1 cellular context compared by ENCODE assay signal in the genomic region with DNA sequence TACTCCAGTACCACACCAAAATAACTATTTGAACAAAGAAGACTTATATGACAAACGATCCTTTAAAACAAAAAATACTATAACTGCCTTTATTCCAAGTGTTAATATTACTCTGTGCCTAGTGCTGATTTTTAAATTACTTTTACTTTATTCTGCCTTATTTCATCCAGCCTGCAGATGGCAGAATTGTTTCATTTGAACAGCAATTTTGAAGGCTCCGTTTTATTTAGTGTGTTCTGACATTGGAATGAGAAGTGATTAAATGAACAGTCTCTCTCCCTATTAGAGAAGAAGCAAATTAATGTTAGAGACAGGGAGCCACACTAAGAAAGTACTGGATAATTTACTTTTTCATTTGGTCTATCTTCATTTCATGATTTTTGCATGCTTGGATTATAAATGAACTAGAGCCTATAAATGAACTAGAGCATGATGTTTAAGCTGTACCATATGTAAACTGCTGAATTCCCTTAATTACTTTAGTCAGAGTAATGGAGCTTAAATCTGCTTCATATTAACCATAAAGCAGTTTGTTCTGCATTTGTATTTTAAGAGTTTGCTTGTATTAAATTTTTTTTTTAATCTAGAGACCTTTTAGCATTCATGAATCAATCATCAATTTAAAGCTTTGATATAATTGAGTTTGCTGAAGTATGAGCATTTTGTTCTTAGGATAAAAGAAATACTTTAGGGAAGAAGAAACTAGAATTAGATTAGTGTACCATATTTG.
TF ChIP-seq lines count a peak whose summit lies in the region.

No MANE protein-coding gene starts in this region.

TF ChIP-seq in SK-N-SH, 30 proteins besides CTCF, POLR2A, EP300 and RAD21:
- no peak for TF ChIP-seq TCF12 (IDR thresholded peaks at IDR 0.05)
- no peak for TF ChIP-seq MEF2A (IDR thresholded peaks at IDR 0.05; ENCODE audit: borderline replicate concordance, low read depth)
- TF ChIP-seq SMC3 (IDR thresholded peaks at IDR 0.05; ENCODE audit: low read depth, low read length): peak; percentile 84
- TF ChIP-seq, protein P1, sequence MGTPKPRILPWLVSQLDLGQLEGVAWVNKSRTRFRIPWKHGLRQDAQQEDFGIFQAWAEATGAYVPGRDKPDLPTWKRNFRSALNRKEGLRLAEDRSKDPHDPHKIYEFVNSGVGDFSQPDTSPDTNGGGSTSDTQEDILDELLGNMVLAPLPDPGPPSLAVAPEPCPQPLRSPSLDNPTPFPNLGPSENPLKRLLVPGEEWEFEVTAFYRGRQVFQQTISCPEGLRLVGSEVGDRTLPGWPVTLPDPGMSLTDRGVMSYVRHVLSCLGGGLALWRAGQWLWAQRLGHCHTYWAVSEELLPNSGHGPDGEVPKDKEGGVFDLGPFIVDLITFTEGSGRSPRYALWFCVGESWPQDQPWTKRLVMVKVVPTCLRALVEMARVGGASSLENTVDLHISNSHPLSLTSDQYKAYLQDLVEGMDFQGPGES (IDR thresholded peaks at IDR 0.05; ENCODE audit: low read depth, low read length): no peak
- TF ChIP-seq JUND (IDR thresholded peaks at IDR 0.05): no peak
- no peak for TF ChIP-seq EZH2phosphoT487 (IDR thresholded peaks at IDR 0.05; ENCODE audit: borderline replicate concordance, low read depth)
- TF ChIP-seq SIN3A (IDR thresholded peaks at IDR 0.05; ENCODE audit: borderline replicate concordance, low read depth, low read length): no peak
- TF ChIP-seq, protein P2, sequence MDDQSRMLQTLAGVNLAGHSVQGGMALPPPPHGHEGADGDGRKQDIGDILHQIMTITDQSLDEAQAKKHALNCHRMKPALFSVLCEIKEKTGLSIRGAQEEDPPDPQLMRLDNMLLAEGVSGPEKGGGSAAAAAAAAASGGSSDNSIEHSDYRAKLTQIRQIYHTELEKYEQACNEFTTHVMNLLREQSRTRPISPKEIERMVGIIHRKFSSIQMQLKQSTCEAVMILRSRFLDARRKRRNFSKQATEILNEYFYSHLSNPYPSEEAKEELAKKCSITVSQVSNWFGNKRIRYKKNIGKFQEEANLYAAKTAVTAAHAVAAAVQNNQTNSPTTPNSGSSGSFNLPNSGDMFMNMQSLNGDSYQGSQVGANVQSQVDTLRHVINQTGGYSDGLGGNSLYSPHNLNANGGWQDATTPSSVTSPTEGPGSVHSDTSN (IDR thresholded peaks at IDR 0.05): peak; percentile 20; the same call in 1 of the 2 replicates
- peak; percentile 36; the same call in 1 of the 2 replicates for TF ChIP-seq RFX5 (IDR thresholded peaks at IDR 0.05; ENCODE audit: low read length)
- TF ChIP-seq, protein P3, sequence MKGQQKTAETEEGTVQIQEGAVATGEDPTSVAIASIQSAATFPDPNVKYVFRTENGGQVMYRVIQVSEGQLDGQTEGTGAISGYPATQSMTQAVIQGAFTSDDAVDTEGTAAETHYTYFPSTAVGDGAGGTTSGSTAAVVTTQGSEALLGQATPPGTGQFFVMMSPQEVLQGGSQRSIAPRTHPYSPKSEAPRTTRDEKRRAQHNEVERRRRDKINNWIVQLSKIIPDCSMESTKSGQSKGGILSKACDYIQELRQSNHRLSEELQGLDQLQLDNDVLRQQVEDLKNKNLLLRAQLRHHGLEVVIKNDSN (IDR thresholded peaks at IDR 0.05; ENCODE audit: borderline replicate concordance, low read depth): no peak
- TF ChIP-seq YY1 (IDR thresholded peaks at IDR 0.05; ENCODE audit: low read depth): no peak
- TF ChIP-seq FOXJ3 (CRISPR knock-in tag; IDR thresholded peaks at IDR 0.05): no peak
- no peak for TF ChIP-seq POLR2AphosphoS5 (IDR thresholded peaks at IDR 0.05; ENCODE audit: low read depth, low read length)
- TF ChIP-seq, protein P4, sequence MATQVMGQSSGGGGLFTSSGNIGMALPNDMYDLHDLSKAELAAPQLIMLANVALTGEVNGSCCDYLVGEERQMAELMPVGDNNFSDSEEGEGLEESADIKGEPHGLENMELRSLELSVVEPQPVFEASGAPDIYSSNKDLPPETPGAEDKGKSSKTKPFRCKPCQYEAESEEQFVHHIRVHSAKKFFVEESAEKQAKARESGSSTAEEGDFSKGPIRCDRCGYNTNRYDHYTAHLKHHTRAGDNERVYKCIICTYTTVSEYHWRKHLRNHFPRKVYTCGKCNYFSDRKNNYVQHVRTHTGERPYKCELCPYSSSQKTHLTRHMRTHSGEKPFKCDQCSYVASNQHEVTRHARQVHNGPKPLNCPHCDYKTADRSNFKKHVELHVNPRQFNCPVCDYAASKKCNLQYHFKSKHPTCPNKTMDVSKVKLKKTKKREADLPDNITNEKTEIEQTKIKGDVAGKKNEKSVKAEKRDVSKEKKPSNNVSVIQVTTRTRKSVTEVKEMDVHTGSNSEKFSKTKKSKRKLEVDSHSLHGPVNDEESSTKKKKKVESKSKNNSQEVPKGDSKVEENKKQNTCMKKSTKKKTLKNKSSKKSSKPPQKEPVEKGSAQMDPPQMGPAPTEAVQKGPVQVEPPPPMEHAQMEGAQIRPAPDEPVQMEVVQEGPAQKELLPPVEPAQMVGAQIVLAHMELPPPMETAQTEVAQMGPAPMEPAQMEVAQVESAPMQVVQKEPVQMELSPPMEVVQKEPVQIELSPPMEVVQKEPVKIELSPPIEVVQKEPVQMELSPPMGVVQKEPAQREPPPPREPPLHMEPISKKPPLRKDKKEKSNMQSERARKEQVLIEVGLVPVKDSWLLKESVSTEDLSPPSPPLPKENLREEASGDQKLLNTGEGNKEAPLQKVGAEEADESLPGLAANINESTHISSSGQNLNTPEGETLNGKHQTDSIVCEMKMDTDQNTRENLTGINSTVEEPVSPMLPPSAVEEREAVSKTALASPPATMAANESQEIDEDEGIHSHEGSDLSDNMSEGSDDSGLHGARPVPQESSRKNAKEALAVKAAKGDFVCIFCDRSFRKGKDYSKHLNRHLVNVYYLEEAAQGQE (IDR thresholded peaks at IDR 0.05; ENCODE audit: low read depth, low read length): no peak
- no peak for TF ChIP-seq MXI1 (IDR thresholded peaks at IDR 0.05; ENCODE audit: low read depth, low read length)
- no peak for TF ChIP-seq RXRA (IDR thresholded peaks at IDR 0.05; ENCODE audit: borderline replicate concordance, low read depth)
